ENCODE assay signal across 2 cellular contexts in the genomic region with DNA sequence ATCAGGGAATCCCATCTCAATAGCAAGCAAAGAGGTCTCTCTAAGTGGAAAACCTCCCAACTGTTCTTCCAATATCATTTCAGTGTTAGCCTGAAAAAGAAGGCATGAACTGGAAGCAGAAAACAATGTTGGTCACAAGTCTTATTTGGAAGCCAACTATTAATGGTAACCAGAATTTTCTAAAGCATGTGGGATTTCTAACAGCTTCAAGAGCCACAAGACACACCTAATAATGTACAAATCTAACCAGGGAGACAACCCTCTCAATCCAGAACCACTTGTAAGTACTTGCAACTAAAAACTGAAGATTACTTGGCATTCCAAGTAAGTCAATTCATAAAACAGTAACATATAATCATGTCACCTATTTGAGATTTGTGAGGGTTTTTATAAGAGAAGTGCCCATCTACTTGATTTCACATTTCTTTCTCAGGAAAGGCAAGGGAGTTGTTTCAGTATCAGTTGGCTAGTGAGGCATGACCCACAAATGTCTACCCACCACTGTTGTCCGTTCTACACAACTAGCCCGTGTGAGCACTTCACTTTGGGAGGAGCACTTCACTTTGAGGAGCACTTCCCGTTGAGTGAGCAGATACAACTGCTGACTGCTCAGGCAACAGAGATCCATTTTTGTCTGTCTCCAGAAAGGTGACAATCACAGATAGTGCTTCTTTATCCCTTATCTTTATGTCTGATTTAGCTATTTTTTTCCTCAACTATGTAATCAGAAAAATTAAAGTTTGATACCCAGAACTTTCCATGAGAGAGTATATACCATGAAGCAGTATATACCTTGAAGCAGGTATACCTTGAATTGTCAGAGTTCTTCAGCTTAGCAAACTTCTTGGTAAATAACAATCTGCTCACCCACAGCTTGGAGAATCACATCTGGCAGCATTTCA.
A peak's percentile ranks its signal among the peaks of the same experiment; 100 is the strongest.
TF ChIP-seq lines count a peak whose summit lies in the region.

No MANE protein-coding gene starts in this region.

TF ChIP-seq in HepG2, 621 proteins besides CTCF, POLR2A, EP300 and RAD21:
- TF ChIP-seq ZNF263 (CRISPR knock-in tag; IDR thresholded peaks at IDR 0.05): peak; percentile 88
- no peak for TF ChIP-seq RFX3 (CRISPR knock-in tag; IDR thresholded peaks at IDR 0.05)
- TF ChIP-seq, protein P1, sequence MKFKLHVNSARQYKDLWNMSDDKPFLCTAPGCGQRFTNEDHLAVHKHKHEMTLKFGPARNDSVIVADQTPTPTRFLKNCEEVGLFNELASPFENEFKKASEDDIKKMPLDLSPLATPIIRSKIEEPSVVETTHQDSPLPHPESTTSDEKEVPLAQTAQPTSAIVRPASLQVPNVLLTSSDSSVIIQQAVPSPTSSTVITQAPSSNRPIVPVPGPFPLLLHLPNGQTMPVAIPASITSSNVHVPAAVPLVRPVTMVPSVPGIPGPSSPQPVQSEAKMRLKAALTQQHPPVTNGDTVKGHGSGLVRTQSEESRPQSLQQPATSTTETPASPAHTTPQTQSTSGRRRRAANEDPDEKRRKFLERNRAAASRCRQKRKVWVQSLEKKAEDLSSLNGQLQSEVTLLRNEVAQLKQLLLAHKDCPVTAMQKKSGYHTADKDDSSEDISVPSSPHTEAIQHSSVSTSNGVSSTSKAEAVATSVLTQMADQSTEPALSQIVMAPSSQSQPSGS (CRISPR knock-in tag; IDR thresholded peaks at IDR 0.05): no peak
- TF ChIP-seq, protein P2, sequence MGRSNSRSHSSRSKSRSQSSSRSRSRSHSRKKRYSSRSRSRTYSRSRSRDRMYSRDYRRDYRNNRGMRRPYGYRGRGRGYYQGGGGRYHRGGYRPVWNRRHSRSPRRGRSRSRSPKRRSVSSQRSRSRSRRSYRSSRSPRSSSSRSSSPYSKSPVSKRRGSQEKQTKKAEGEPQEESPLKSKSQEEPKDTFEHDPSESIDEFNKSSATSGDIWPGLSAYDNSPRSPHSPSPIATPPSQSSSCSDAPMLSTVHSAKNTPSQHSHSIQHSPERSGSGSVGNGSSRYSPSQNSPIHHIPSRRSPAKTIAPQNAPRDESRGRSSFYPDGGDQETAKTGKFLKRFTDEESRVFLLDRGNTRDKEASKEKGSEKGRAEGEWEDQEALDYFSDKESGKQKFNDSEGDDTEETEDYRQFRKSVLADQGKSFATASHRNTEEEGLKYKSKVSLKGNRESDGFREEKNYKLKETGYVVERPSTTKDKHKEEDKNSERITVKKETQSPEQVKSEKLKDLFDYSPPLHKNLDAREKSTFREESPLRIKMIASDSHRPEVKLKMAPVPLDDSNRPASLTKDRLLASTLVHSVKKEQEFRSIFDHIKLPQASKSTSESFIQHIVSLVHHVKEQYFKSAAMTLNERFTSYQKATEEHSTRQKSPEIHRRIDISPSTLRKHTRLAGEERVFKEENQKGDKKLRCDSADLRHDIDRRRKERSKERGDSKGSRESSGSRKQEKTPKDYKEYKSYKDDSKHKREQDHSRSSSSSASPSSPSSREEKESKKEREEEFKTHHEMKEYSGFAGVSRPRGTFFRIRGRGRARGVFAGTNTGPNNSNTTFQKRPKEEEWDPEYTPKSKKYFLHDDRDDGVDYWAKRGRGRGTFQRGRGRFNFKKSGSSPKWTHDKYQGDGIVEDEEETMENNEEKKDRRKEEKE (IDR thresholded peaks at IDR 0.05): no peak
- TF ChIP-seq, protein P3, sequence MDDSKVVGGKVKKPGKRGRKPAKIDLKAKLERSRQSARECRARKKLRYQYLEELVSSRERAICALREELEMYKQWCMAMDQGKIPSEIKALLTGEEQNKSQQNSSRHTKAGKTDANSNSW (CRISPR knock-in tag; IDR thresholded peaks at IDR 0.05; ENCODE audit: borderline replicate concordance): no peak
TF ChIP-seq in HepG2: peak in this region for 1.

TF ChIP-seq in endothelial cell of umbilical vein, 7 proteins besides CTCF, POLR2A, EP300 and RAD21:
- no peak for TF ChIP-seq GATA2 (IDR thresholded peaks at IDR 0.05; ENCODE audit: insufficient read depth, insufficient read length, low read depth, low read length)
- TF ChIP-seq JUN (IDR thresholded peaks at IDR 0.05; ENCODE audit: borderline replicate concordance, insufficient read depth, insufficient read length, low read depth): no peak
- no peak for TF ChIP-seq MYC (IDR thresholded peaks at IDR 0.05; ENCODE audit: low read depth, low read length)
- no peak for TF ChIP-seq POLR2AphosphoS5 (IDR thresholded peaks at IDR 0.05; ENCODE audit: insufficient read depth, low read depth, low read length)
- no peak for TF ChIP-seq EZH2 (IDR thresholded peaks at IDR 0.05; ENCODE audit: borderline replicate concordance, low read depth, low read length, severe bottlenecking)
- TF ChIP-seq FOS (IDR thresholded peaks at IDR 0.05; ENCODE audit: borderline replicate concordance, insufficient read depth, low read length): no peak
- TF ChIP-seq, protein P4, sequence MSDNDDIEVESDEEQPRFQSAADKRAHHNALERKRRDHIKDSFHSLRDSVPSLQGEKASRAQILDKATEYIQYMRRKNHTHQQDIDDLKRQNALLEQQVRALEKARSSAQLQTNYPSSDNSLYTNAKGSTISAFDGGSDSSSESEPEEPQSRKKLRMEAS (IDR thresholded peaks at IDR 0.05; ENCODE audit: insufficient read depth, insufficient read length): no peak
